ENCODE assay signal across 2 cellular contexts in the genomic region with DNA sequence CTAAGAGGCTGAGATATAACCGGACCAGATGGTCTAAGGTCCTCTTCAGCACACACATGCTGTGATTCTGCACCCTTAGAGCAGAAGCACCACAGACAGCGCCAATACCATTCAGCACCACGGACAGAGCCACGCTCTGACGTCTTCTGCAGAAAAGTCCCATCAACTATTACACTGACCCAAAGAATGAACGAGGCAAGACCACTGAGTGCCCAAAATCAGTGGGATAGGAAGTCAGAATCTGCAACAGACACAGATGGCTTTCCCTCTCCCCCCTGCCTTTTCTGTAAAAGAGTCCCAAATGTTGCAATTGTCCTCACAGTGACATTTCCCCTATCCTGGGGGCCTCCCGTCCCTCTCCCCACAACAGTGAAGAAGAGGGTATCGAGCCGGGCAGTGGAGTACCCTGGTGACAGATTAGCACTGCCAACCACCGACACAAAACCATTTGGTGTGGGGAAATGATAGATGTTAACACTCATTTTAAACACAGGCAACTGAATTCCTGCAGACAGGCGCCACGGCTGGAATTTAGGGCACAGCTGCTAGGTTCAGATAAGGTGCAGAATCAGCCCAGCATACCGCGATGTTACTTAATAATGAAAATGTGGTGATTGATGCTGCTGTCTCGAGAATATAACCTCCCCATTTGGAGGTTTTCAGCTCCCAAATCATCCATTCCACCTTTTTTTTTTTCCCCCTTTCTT.
TF ChIP-seq lines count a peak whose summit lies in the region.

No MANE protein-coding gene starts in this region.

TF ChIP-seq in H1, 55 proteins besides CTCF, POLR2A, EP300 and RAD21:
- no peak for TF ChIP-seq RFX5 (IDR thresholded peaks at IDR 0.05; ENCODE audit: borderline replicate concordance, low read depth, low read length)
- TF ChIP-seq TAF7 (optimal IDR thresholded peaks at IDR 0.05; ENCODE audit: borderline replicate concordance, low read depth, low read length), result peak; percentile 89
- TF ChIP-seq SAP30 (IDR thresholded peaks at IDR 0.05; ENCODE audit: insufficient read depth, insufficient replicate concordance, low read length), result peak; percentile 87
- TF ChIP-seq, protein P1, sequence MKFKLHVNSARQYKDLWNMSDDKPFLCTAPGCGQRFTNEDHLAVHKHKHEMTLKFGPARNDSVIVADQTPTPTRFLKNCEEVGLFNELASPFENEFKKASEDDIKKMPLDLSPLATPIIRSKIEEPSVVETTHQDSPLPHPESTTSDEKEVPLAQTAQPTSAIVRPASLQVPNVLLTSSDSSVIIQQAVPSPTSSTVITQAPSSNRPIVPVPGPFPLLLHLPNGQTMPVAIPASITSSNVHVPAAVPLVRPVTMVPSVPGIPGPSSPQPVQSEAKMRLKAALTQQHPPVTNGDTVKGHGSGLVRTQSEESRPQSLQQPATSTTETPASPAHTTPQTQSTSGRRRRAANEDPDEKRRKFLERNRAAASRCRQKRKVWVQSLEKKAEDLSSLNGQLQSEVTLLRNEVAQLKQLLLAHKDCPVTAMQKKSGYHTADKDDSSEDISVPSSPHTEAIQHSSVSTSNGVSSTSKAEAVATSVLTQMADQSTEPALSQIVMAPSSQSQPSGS (IDR thresholded peaks at IDR 0.05; ENCODE audit: low read length), result peak; percentile 88; the same call in 1 of the 2 replicates
- TF ChIP-seq CREB1 (IDR thresholded peaks at IDR 0.05), result peak; percentile 92
- TF ChIP-seq SIX5 (IDR thresholded peaks at IDR 0.05; ENCODE audit: low read depth, low read length), result no peak
- peak; percentile 99 for TF ChIP-seq SIN3A (conservative IDR thresholded peaks at IDR 0.05 in 1 of 2, IDR thresholded peaks at IDR 0.05 in 1 of 2; ENCODE audit: low read depth in 1 of 2, low read length in 2 of 2)
- peak; percentile 51 to 82; a peak in 2 of 4 replicates for TF ChIP-seq HDAC2 (IDR thresholded peaks at IDR 0.05; ENCODE audit: borderline replicate concordance in 1 of 2, low read depth in 2 of 2, low read length in 2 of 2)
- TF ChIP-seq TEAD4 (IDR thresholded peaks at IDR 0.05; ENCODE audit: low read depth, low read length), result 0 out of 2 replicates have a peak, but pooled peaks have one; percentile 30

TF ChIP-seq in neural cell, 6 proteins besides CTCF, POLR2A, EP300 and RAD21:
- no peak for TF ChIP-seq EZH2 (IDR thresholded peaks at IDR 0.05; ENCODE audit: borderline replicate concordance, insufficient read depth, low read length, poor library complexity, severe bottlenecking)
- TF ChIP-seq, protein P2, sequence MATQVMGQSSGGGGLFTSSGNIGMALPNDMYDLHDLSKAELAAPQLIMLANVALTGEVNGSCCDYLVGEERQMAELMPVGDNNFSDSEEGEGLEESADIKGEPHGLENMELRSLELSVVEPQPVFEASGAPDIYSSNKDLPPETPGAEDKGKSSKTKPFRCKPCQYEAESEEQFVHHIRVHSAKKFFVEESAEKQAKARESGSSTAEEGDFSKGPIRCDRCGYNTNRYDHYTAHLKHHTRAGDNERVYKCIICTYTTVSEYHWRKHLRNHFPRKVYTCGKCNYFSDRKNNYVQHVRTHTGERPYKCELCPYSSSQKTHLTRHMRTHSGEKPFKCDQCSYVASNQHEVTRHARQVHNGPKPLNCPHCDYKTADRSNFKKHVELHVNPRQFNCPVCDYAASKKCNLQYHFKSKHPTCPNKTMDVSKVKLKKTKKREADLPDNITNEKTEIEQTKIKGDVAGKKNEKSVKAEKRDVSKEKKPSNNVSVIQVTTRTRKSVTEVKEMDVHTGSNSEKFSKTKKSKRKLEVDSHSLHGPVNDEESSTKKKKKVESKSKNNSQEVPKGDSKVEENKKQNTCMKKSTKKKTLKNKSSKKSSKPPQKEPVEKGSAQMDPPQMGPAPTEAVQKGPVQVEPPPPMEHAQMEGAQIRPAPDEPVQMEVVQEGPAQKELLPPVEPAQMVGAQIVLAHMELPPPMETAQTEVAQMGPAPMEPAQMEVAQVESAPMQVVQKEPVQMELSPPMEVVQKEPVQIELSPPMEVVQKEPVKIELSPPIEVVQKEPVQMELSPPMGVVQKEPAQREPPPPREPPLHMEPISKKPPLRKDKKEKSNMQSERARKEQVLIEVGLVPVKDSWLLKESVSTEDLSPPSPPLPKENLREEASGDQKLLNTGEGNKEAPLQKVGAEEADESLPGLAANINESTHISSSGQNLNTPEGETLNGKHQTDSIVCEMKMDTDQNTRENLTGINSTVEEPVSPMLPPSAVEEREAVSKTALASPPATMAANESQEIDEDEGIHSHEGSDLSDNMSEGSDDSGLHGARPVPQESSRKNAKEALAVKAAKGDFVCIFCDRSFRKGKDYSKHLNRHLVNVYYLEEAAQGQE (IDR thresholded peaks at IDR 0.05; ENCODE audit: borderline replicate concordance), result peak; percentile 89
